16 cellular contexts compared by ENCODE assay signal in genomic region chr11:104219081-104219480, GRCh38. TPM values are rescaled to one million over a fixed set of nuclear protein-coding genes. Genes with fewer than 3 reads are reported as not detected.
"Had no signal": no experiment of that assay in that cellular context is flagged by ENCODE, and none has a peak within 500 bp of the region (broad histone marks: within the 10 kb centered on the region; RNA-seq: fewer than 3 reads in every experiment).

No MANE protein-coding gene starts in this region.

- H3K27ac Mint-ChIP-seq: activated CD4-positive, alpha-beta T cell treated with anti-CD3 and anti-CD28 coated beads, Interleukin-2, amount 10 ng/mL, durations not matched to agents 24 days and 14 days; activated naive CD4-positive, alpha-beta T cell treated with anti-CD3 and anti-CD28 coated beads, Interleukin-2, amount 50 U/mL, for 24 hours; endodermal cell; mesothelial cell of epicardium; stimulated activated naive B cell treated with anti-CD40 and anti-IgM and Interleukin-4, amounts not matched to agents 10 μg/mL and 1 μg/mL and 100 μg/mL, for 72 hours; T-helper 17 cell; WTC11 had no signal

- ATAC-seq: stimulated activated naive B cell treated with anti-CD40 and anti-IgM and Interleukin-4, amounts not matched to agents 10 μg/mL and 1 μg/mL and 100 μg/mL, for 72 hours; T-helper 17 cell; WTC11 had no signal

- H3K27me3 ChIP-seq: brain microvascular endothelial cell had no signal

- H3K36me3 ChIP-seq: brain microvascular endothelial cell, lower lobe of right lung had no signal

- H3K36me3 Mint-ChIP-seq: activated naive CD4-positive, alpha-beta T cell treated with anti-CD3 and anti-CD28 coated beads, Interleukin-2, amount 50 U/mL, for 24 hours; stimulated activated naive B cell treated with anti-CD40 and anti-IgM and Interleukin-4, amounts not matched to agents 10 μg/mL and 1 μg/mL and 100 μg/mL, for 72 hours; WTC11 had no signal

- H3K4me3 ChIP-seq: lower lobe of right lung had no signal

- H3K27me3 Mint-ChIP-seq: activated CD4-positive, alpha-beta T cell treated with anti-CD3 and anti-CD28 coated beads, Interleukin-2, amount 10 ng/mL, durations not matched to agents 24 days and 14 days; activated naive CD4-positive, alpha-beta T cell treated with anti-CD3 and anti-CD28 coated beads, Interleukin-2, amount 50 U/mL, for 24 hours; stimulated activated naive B cell treated with anti-CD40 and anti-IgM and Interleukin-4, amounts not matched to agents 10 μg/mL and 1 μg/mL and 100 μg/mL, for 72 hours had no signal

- H3K9me3 Mint-ChIP-seq: activated CD4-positive, alpha-beta T cell treated with anti-CD3 and anti-CD28 coated beads, Interleukin-2, amount 10 ng/mL, durations not matched to agents 24 days and 14 days had no signal

- H3K4me1 ChIP-seq: lower lobe of right lung, parathyroid adenoma had no signal

- H3K27ac ChIP-seq: brain microvascular endothelial cell, lower lobe of right lung, parathyroid adenoma had no signal

- H3K4me3 Mint-ChIP-seq: activated CD4-positive, alpha-beta T cell treated with anti-CD3 and anti-CD28 coated beads, Interleukin-2, amount 10 ng/mL, durations not matched to agents 24 days and 14 days; activated naive CD4-positive, alpha-beta T cell treated with anti-CD3 and anti-CD28 coated beads, Interleukin-2, amount 50 U/mL, for 24 hours; endodermal cell; mesothelial cell of epicardium; stimulated activated naive B cell treated with anti-CD40 and anti-IgM and Interleukin-4, amounts not matched to agents 10 μg/mL and 1 μg/mL and 100 μg/mL, for 72 hours; T-helper 17 cell; WTC11 had no signal

- H3K9me3 ChIP-seq: lower lobe of right lung had no signal

- DNase-seq: activated CD4-positive, alpha-beta T cell treated with anti-CD3 and anti-CD28 coated beads, Interleukin-2, amount 10 ng/mL, durations not matched to agents 24 days and 14 days; activated T-cell treated with anti-CD3 and anti-CD28 coated beads for 4 hours; amygdala; brain microvascular endothelial cell; cerebellar nuclear complex; endodermal cell; hippocampal formation; lower lobe of right lung; stimulated activated naive B cell treated with anti-CD40 and anti-IgM and Interleukin-4, amounts not matched to agents 10 μg/mL and 1 μg/mL and 100 μg/mL, for 72 hours; substantia nigra; T-helper 17 cell; trophoblast cell had no signal

- H3K4me1 Mint-ChIP-seq: activated CD4-positive, alpha-beta T cell treated with anti-CD3 and anti-CD28 coated beads, Interleukin-2, amount 10 ng/mL, durations not matched to agents 24 days and 14 days; activated naive CD4-positive, alpha-beta T cell treated with anti-CD3 and anti-CD28 coated beads, Interleukin-2, amount 50 U/mL, for 24 hours; endodermal cell; mesothelial cell of epicardium; T-helper 17 cell; WTC11 had no signal

RNA-seq across cellular contexts. Expression of gene PDGFD, which starts 55.1 kb away (rescaled TPM):
- total RNA-seq: activated CD4-positive, alpha-beta T cell treated with anti-CD3 and anti-CD28 coated beads, Interleukin-2, amount 10 ng/mL, durations not matched to agents 24 days and 14 days had no signal
